15 cellular contexts compared by ENCODE assay signal in genomic region chr4:53014881-53015280, GRCh38.
DNase-seq lines count a peak whose midpoint lies in the region; ATAC-seq, FAIRE-seq and TF ChIP-seq lines count a peak whose summit lies in the region.
"Had no signal": no experiment of that assay in that cellular context is flagged by ENCODE, and none has a peak within 500 bp of the region (broad histone marks: within the 10 kb centered on the region; RNA-seq: fewer than 3 reads in every experiment).

No MANE protein-coding gene starts in this region.

- H3K36me3 ChIP-seq in mesenchymal stem cell (ENCODE audit: control insufficient read depth in 1 of 2, insufficient read depth in 2 of 2, low read depth in 1 of 2, low read length in 2 of 2) (no peaks in the 10 kb centered on the region), thoracic aorta (no peaks in the 10 kb centered on the region)
- H3K36me3 ChIP-seq: Peyer's patch had no signal

- no peak overlapping the region for H2AFZ ChIP-seq in mesenchymal stem cell (ENCODE audit: low read depth, low read length)

- H3K4me1 Mint-ChIP-seq in HFFc6 (ENCODE audit: low read depth): peaks cover 100% of the 10 kb centered on the region

- no peak overlapping the region for H3K4ac ChIP-seq in mesenchymal stem cell (ENCODE audit: low read depth in 1 of 2, low read length in 2 of 2)

- H2BK12ac ChIP-seq in mesenchymal stem cell (ENCODE audit: low read length in 2 of 2): peak overlapping the region in 1 of 2 experiments; percentile 59

- no peak overlapping the region for H3K14ac ChIP-seq in mesenchymal stem cell (ENCODE audit: low read length in 2 of 2)

- no peak overlapping the region for H4K91ac ChIP-seq in mesenchymal stem cell (ENCODE audit: low read length)

- H2AK5ac ChIP-seq in mesenchymal stem cell (ENCODE audit: low read length, severe bottlenecking): no peak overlapping the region

- no peak overlapping the region for H3K4me2 ChIP-seq in mesenchymal stem cell (ENCODE audit: low read length, poor library complexity, severe bottlenecking)

- peaks cover 2% of the 10 kb centered on the region for H3K79me1 ChIP-seq in mesenchymal stem cell (replicated peaks; ENCODE audit: low read length, poor library complexity, severe bottlenecking)

- no peak for ATAC-seq in thoracic aorta (ENCODE audit: insufficient number of reproducible peaks, low FRiP score, low read depth)
- no peak for ATAC-seq in GM21737 (IDR thresholded peaks at IDR 0.05; ENCODE audit: unreplicated experiment)
- no peak for ATAC-seq in HG03135 (IDR thresholded peaks at IDR 0.05; ENCODE audit: unreplicated experiment)
- ATAC-seq: Right ventricle myocardium inferior had no signal

- H3K27me3 Mint-ChIP-seq in HFFc6 (ENCODE audit: insufficient read depth): no peaks in the 10 kb centered on the region

- H3K23ac ChIP-seq in mesenchymal stem cell (ENCODE audit: low read length in 2 of 2): no peak overlapping the region

- no peaks in the 10 kb centered on the region for H3K36me3 Mint-ChIP-seq in HFFc6 (ENCODE audit: low read depth)

- no peak overlapping the region for H3K18ac ChIP-seq in mesenchymal stem cell (ENCODE audit: low read depth in 1 of 2, low read length in 2 of 2)

- TF ChIP-seq CTCF in HFFc6 (IDR thresholded peaks at IDR 0.05): no peak
- no peak for TF ChIP-seq CTCF in thoracic aorta (IDR thresholded peaks at IDR 0.05)

- H2BK120ac ChIP-seq in mesenchymal stem cell (ENCODE audit: low read depth, low read length): no peak overlapping the region

- peak overlapping the region; percentile 50; the same call in 1 of the 2 replicates for H3K27ac Mint-ChIP-seq in HFFc6
- H3K27ac Mint-ChIP-seq: H9 had no signal

- H4K8ac ChIP-seq in mesenchymal stem cell (ENCODE audit: low read length): no peak overlapping the region

- no peak overlapping the region for H3K4me3 Mint-ChIP-seq in HFFc6
- H3K4me3 Mint-ChIP-seq: H9 had no signal

- H3K27me3 ChIP-seq in mesenchymal stem cell (ENCODE audit: control insufficient read depth in 1 of 2, insufficient read depth in 1 of 2, low read length in 2 of 2) (no peaks in the 10 kb centered on the region), thoracic aorta (replicated peaks; ENCODE audit: insufficient read depth) (no peaks in the 10 kb centered on the region)
- H3K27me3 ChIP-seq: Peyer's patch had no signal

- DNase-seq in HFFc6 (no peak), mesenchymal stem cell (no peak), thoracic aorta (ENCODE audit: low spot score) (no peak)
- DNase-seq in effector CD4-positive, alpha-beta T cell: no peak
- DNase-seq: AML-193; NCI-H510A; NK-92 treated with Interleukin-12 subunit alpha and Interleukin-12 subunit beta, amount 100 ng/mL, for 24 hours; Peyer's patch had no signal

- peaks cover 5% of the 10 kb centered on the region for H3K4me1 ChIP-seq in mesenchymal stem cell (ENCODE audit: control insufficient read depth, insufficient read depth, low read depth, low read length)
- H3K4me1 ChIP-seq in thoracic aorta (ENCODE audit: control insufficient read depth in 1 of 2, low read depth in 2 of 2): peaks cover 34 to 74% of the 10 kb centered on the region in 2 donors

- no peak overlapping the region for H2BK5ac ChIP-seq in mesenchymal stem cell (ENCODE audit: low read depth, low read length, poor library complexity, severe bottlenecking)

- H2BK15ac ChIP-seq in mesenchymal stem cell (ENCODE audit: low read depth, poor library complexity, severe bottlenecking): no peak overlapping the region

- H3K9me3 Mint-ChIP-seq in HFFc6: no peaks in the 10 kb centered on the region
- H3K9me3 Mint-ChIP-seq: H9 had no signal

- H3K4me3 ChIP-seq in mesenchymal stem cell (ENCODE audit: insufficient read depth in 1 of 2, low read depth in 1 of 2, low read length in 2 of 2) (no peak overlapping the region), thoracic aorta (no peak overlapping the region)
- H3K4me3 ChIP-seq: Peyer's patch had no signal

- no peaks in the 10 kb centered on the region for H3K9me3 ChIP-seq in mesenchymal stem cell (ENCODE audit: control insufficient read depth, low read length)
- H3K9me3 ChIP-seq in thoracic aorta: no peaks in the 10 kb centered on the region
- H3K9me3 ChIP-seq: Peyer's patch had no signal

- no CpG with 5 or more reads among the region's 2 CpGs for WGBS in mesenchymal stem cell

- peak overlapping the region; percentile 84 for H3K9ac ChIP-seq in mesenchymal stem cell (ENCODE audit: low read length)

- peak; percentile 90 for FAIRE-seq in endometrium (lab: Jason Lieb, UNC)
- FAIRE-seq: D721Med had no signal

- H3K27ac ChIP-seq in mesenchymal stem cell (ENCODE audit: low read length, poor library complexity, severe bottlenecking): no peak overlapping the region
- peak overlapping the region; percentile 14 to 34 for H3K27ac ChIP-seq in thoracic aorta
- H3K27ac ChIP-seq: C4-2B, Peyer's patch had no signal
